Comparison of ENCODE assay signal across 8 cellular contexts in genomic region chr15:88635343-88635742, GRCh38. TPM values are rescaled to one million over a fixed set of nuclear protein-coding genes. Genes with fewer than 3 reads are reported as not detected.
A peak's percentile ranks its signal among the peaks of the same experiment; 100 is the strongest.
DNase-seq lines count a peak whose midpoint lies in the region; ATAC-seq and TF ChIP-seq lines count a peak whose summit lies in the region.

No MANE protein-coding gene starts in this region.

- H3K36me3 ChIP-seq in DND-41 (ENCODE audit: insufficient read depth, low read length): peaks cover 27% of the 10 kb centered on the region

- peaks cover 7% of the 10 kb centered on the region; the same call in 1 of the 2 replicates for H3K79me2 ChIP-seq in DND-41 (ENCODE audit: insufficient read depth, low read length)

- intact Hi-C loops in Calu3 (cut with micrococcal nuclease; ENCODE audit: unreplicated experiment): no loop called here

- no peaks in the 10 kb centered on the region for H3K9me3 Mint-ChIP-seq in Calu3 (ENCODE audit: low read depth, unreplicated experiment)

- no peaks in the 10 kb centered on the region for H3K9me3 ChIP-seq in DND-41 (ENCODE audit: insufficient read depth, low read length, severe bottlenecking)

- peaks cover 75% of the 10 kb centered on the region for H3K4me1 ChIP-seq in DND-41 (ENCODE audit: insufficient read depth, low read length)

- H3K4me3 Mint-ChIP-seq in Calu3 (ENCODE audit: low read depth, unreplicated experiment): no peak overlapping the region

- H3K27me3 ChIP-seq in DND-41 (ENCODE audit: insufficient read depth, low read length, poor library complexity): no peaks in the 10 kb centered on the region

- peak overlapping the region; percentile 43 for H3K4me2 ChIP-seq in DND-41 (ENCODE audit: insufficient read depth, low read length)

- peaks cover 3% of the 10 kb centered on the region; the same call in 1 of the 2 replicates for H4K20me1 ChIP-seq in DND-41 (ENCODE audit: insufficient read depth, low read length)

- H3K9ac ChIP-seq in DND-41 (ENCODE audit: low read depth, low read length): peak overlapping the region; percentile 54

- peaks cover 49% of the 10 kb centered on the region for H3K4me1 Mint-ChIP-seq in Calu3 (ENCODE audit: low read depth, unreplicated experiment)

- peaks cover 61% of the 10 kb centered on the region for H3K36me3 Mint-ChIP-seq in Calu3 (ENCODE audit: insufficient read depth, unreplicated experiment)

- DNase-seq in DND-41 (peak; percentile 54), fibroblast of peridontal ligament (ENCODE audit: extremely low read depth) (peak; percentile 25), RPMI8226 (no peak), LoVo (ENCODE audit: low spot score) (no peak), Calu3 (no peak), NCI-H446 treated with DMSO at 0.1 percent for 48 hours (lab: John Stamatoyannopoulos, UW) (no peak)

- CTCF ChIA-PET in Calu3 (lab: Charles Lee): interaction anchor here (0.9 to 1.7 kb wide), 3 partner anchors 11 to 20 kb away, joined by 3 to 4 read pairs (median 4); no protein-coding TSS in a partner anchor

- peak overlapping the region; percentile 92 for H3K27ac ChIP-seq in DND-41 (ENCODE audit: low read length)

- BruUV-seq in Calu3 (replicated peaks; lab: Mats Ljungman, UMichigan): no TSS peak

- TF ChIP-seq CTCF in DND-41 (IDR thresholded peaks at IDR 0.05; ENCODE audit: borderline replicate concordance, extremely low read depth, low read length, poor library complexity, severe bottlenecking) (no peak), Calu3 (IDR thresholded peaks at IDR 0.05; ENCODE audit: unreplicated experiment) (no peak)

- H3K27me3 Mint-ChIP-seq in Calu3 (ENCODE audit: unreplicated experiment): no peaks in the 10 kb centered on the region

- no peak overlapping the region for H3K27ac Mint-ChIP-seq in Calu3 (ENCODE audit: unreplicated experiment)

- no peak overlapping the region for H2AFZ ChIP-seq in DND-41 (ENCODE audit: low read depth, low read length)

- 0 out of 4 replicates have a peak overlapping the region, but pooled peaks of 1 of the 2 experiments have one; percentile 12 for H3K4me3 ChIP-seq in DND-41 (ENCODE audit: low read depth in 1 of 2, low read length in 2 of 2)

- ATAC-seq in DND-41 (ENCODE audit: insufficient read depth, low read depth) (peak; percentile 65), GM21390 (IDR thresholded peaks at IDR 0.05; ENCODE audit: unreplicated experiment) (peak; percentile 34), HG03575 (IDR thresholded peaks at IDR 0.05; ENCODE audit: extremely low read depth, insufficient number of reproducible peaks, low FRiP score, unreplicated experiment) (peak; percentile 20)

RNA-seq across cellular contexts. Expression of gene ISG20, which starts 3.5 kb away (rescaled TPM):
- total RNA-seq in Calu3 (2022): 75.6 and 155 TPM in 2 replicates

RNA-seq across cellular contexts. Expression of gene AEN, which starts 14.2 kb away (rescaled TPM):
- 34.9 and 43.4 TPM in 2 replicates for total RNA-seq in Calu3 (2022)

Comparison
In these comparisons a context has a peak if more than half of its experiments do, and no peak if none do; other contexts are left out.
1. DNase-seq: peak in DND-41 (single experiment) and fibroblast of peridontal ligament (single experiment); none in RPMI8226 (single experiment), LoVo (single experiment), Calu3 (single experiment) and NCI-H446 treated with DMSO at 0.1 percent for 48 hours (single experiment).
2. Peak in every context shown above with its lines, with median percentiles within 50 percentile points of each other: ATAC-seq.